Comparison of ENCODE assay signal across 8 cellular contexts in genomic region chr16:14302031-14302398, GRCh38.
DNase-seq lines count a peak whose midpoint lies in the region; ATAC-seq and TF ChIP-seq lines count a peak whose summit lies in the region.

No MANE protein-coding gene starts in this region.

- H3K4me3 Mint-ChIP-seq in immature natural killer cell, result peak overlapping the region; percentile 27 to 78 (median 63)
- peak overlapping the region; percentile 76 to 84 for H3K4me3 Mint-ChIP-seq in stimulated activated naive B cell treated with anti-CD40 and anti-IgM and Interleukin-4, amounts not matched to agents 10 μg/mL and 1 μg/mL and 100 μg/mL, for 72 hours

- in situ Hi-C loops in GM13977 (cut with MboI; ENCODE audit: low pct_unique_long_range_greater_than_20kb, low sequenced_read_pairs, unreplicated experiment), result no loop called here

- TF ChIP-seq POLR2A in body of pancreas (IDR thresholded peaks at IDR 0.05), result peak; percentile 43 to 63 (median 56)

- no peaks in the 10 kb centered on the region for H3K36me3 Mint-ChIP-seq in immature natural killer cell
- H3K36me3 Mint-ChIP-seq in stimulated activated naive B cell treated with anti-CD40 and anti-IgM and Interleukin-4, amounts not matched to agents 10 μg/mL and 1 μg/mL and 100 μg/mL, for 72 hours, result peaks cover 0 to 1% of the 10 kb centered on the region in 2 donors

- intact Hi-C loops in body of pancreas (cut with DNase I), result no loop called here

- no peaks in the 10 kb centered on the region for H3K36me3 ChIP-seq in body of pancreas (replicated peaks in 1 of 2; ENCODE audit: insufficient read depth in 1 of 2, low read depth in 2 of 2)

- no peak for DNase-seq in AG09309 (ENCODE audit: low read depth)
- peak; percentile 93 for DNase-seq in GM13977 (ENCODE audit: low spot score)
- DNase-seq in NCI-H510A (lab: John Stamatoyannopoulos, UW), result peak; percentile 41
- peak; percentile 74 to 81 (median 77) for DNase-seq in body of pancreas
- DNase-seq in immature natural killer cell, result peak; percentile 11 to 13 (median 12)
- DNase-seq in stimulated activated naive B cell treated with anti-CD40 and anti-IgM and Interleukin-4, amounts not matched to agents 10 μg/mL and 1 μg/mL and 100 μg/mL, for 72 hours, result no peak
- no peak for DNase-seq in cerebellum (ENCODE audit: low spot score)

- no peak overlapping the region for H3K27ac Mint-ChIP-seq in immature natural killer cell
- H3K27ac Mint-ChIP-seq in stimulated activated naive B cell treated with anti-CD40 and anti-IgM and Interleukin-4, amounts not matched to agents 10 μg/mL and 1 μg/mL and 100 μg/mL, for 72 hours, result peak overlapping the region; percentile 47

- H3K27me3 Mint-ChIP-seq in immature natural killer cell (ENCODE audit: low read depth in 3 of 3), result peaks cover 8 to 20% (median 12%) of the 10 kb centered on the region in 3 donors
- H3K27me3 Mint-ChIP-seq in stimulated activated naive B cell treated with anti-CD40 and anti-IgM and Interleukin-4, amounts not matched to agents 10 μg/mL and 1 μg/mL and 100 μg/mL, for 72 hours, result peaks cover 17 to 64% of the 10 kb centered on the region in 2 donors

- WGBS in body of pancreas, 2 donors, result 0% methylated on average over 24 of the region's 37 CpGs; no CpG with 5 or more reads in 1 of the 2 donors

- ATAC-seq in HG02852 (IDR thresholded peaks at IDR 0.05; ENCODE audit: unreplicated experiment) (peak; percentile 60), body of pancreas (peak; percentile 83)
- peak; percentile 66 to 77 for ATAC-seq in stimulated activated naive B cell treated with anti-CD40 and anti-IgM and Interleukin-4, amounts not matched to agents 10 μg/mL and 1 μg/mL and 100 μg/mL, for 72 hours (replicated peaks)

- H3K4me1 Mint-ChIP-seq in immature natural killer cell, result peaks cover 18 to 20% of the 10 kb centered on the region in 2 donors
- H3K4me1 Mint-ChIP-seq in stimulated activated naive B cell treated with anti-CD40 and anti-IgM and Interleukin-4, amounts not matched to agents 10 μg/mL and 1 μg/mL and 100 μg/mL, for 72 hours, result peaks cover 9 to 23% of the 10 kb centered on the region in 2 donors

- peak overlapping the region; percentile 97 for H3K4me3 ChIP-seq in AG09309 (ENCODE audit: control insufficient read depth, low read depth, low read length)
- peak overlapping the region; percentile 86 to 87 for H3K4me3 ChIP-seq in body of pancreas

- H3K27me3 ChIP-seq in body of pancreas, result no peaks in the 10 kb centered on the region

- H3K9me3 Mint-ChIP-seq in immature natural killer cell, result no peaks in the 10 kb centered on the region
- no peaks in the 10 kb centered on the region for H3K9me3 Mint-ChIP-seq in stimulated activated naive B cell treated with anti-CD40 and anti-IgM and Interleukin-4, amounts not matched to agents 10 μg/mL and 1 μg/mL and 100 μg/mL, for 72 hours

- H3K27ac ChIP-seq in body of pancreas, result peak overlapping the region; percentile 86 to 93 (median 91)

- H3K4me1 ChIP-seq in body of pancreas, result peaks cover 26% of the 10 kb centered on the region

- TF ChIP-seq CTCF in AG09309 (IDR thresholded peaks at IDR 0.05; ENCODE audit: control insufficient read depth, insufficient read depth, low read depth, low read length, missing control alignments) (no peak), GM13977 (IDR thresholded peaks at IDR 0.05; ENCODE audit: extremely low read depth, insufficient read depth, missing control alignments) (no peak), body of pancreas (IDR thresholded peaks at IDR 0.05) (no peak)

- H3K9me3 ChIP-seq in body of pancreas, result no peaks in the 10 kb centered on the region

Comparison
In these comparisons a context has a peak if more than half of its experiments do, and no peak if none do; other contexts are left out.
1. DNase-seq: peak in GM13977 (single experiment), NCI-H510A (single experiment), body of pancreas (4 of 4) and immature natural killer cell (3 of 3); none in AG09309 (single experiment), stimulated activated naive B cell treated with anti-CD40 and anti-IgM and Interleukin-4, amounts not matched to agents 10 μg/mL and 1 μg/mL and 100 μg/mL, for 72 hours (single experiment) and cerebellum (single experiment).
2. Peak in every context shown above with its lines, with median percentiles within 50 percentile points of each other: ATAC-seq.